In the genomic region with DNA sequence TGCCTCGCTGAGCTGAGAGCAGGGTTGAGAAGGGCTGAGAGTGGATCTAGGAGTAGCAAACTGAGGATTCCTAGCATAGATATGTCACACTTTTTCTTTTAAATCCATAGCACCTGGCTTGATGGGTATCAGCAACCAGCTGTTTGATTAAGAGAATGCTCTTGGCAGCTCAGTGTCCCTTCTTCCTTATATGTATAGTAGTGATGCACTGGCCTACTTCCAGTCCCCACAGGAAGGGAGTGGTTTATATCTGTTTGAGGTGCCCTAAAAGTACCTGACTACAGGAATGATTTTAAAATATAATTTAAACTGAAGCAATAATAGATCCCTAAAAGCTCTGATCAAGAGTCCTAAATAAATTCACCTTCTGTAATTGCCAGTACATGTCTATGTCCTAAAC, we compare ENCODE assay signal across 21 cellular contexts.
"Had no signal": no experiment of that assay in that cellular context is flagged by ENCODE, and none has a peak within 500 bp of the region (broad histone marks: within the 10 kb centered on the region; RNA-seq: fewer than 3 reads in every experiment).

No MANE protein-coding gene starts in this region.

- H3K4me1 ChIP-seq: lower lobe of right lung, tibial artery, upper lobe of left lung, uterus had no signal

- H3K4me2 ChIP-seq: neural progenitor cell had no signal

- H2AFZ ChIP-seq: neural progenitor cell had no signal

- H3K27ac Mint-ChIP-seq: memory B cell; mesothelial cell of epicardium; natural killer cell treated with Interleukin-12 subunit alpha and Interleukin-12 subunit beta and Interleukin-15 and Interleukin-18, amount 100 ng/mL, for 72 hours; neural progenitor cell; stimulated activated effector memory CD8-positive, alpha-beta T cell treated with anti-CD3 and anti-CD28 coated beads, Interleukin-12 subunit alpha, Interleukin-12 subunit beta, amount 100 ng/mL, for 72 hours; stimulated activated naive CD8-positive, alpha-beta T cell treated with anti-CD3 and anti-CD28 coated beads, Interleukin-15, Interleukin-2, amounts not matched to agents 100 ng/mL and 50 ng/mL, for 24 hours had no signal

- H3K9me3 Mint-ChIP-seq: memory B cell; mesothelial cell of epicardium; natural killer cell treated with Interleukin-12 subunit alpha and Interleukin-12 subunit beta and Interleukin-15 and Interleukin-18, amount 100 ng/mL, for 72 hours; neural progenitor cell had no signal

- H3K4me3 ChIP-seq: esophagus muscularis mucosa, gastrocnemius medialis, left ventricle myocardium inferior, lower lobe of right lung, neural progenitor cell, psoas muscle, right lobe of liver, tibial artery, upper lobe of left lung, uterus had no signal

- ATAC-seq: gastrocnemius medialis; lower lobe of right lung; psoas muscle; right lobe of liver; stimulated activated effector memory CD8-positive, alpha-beta T cell treated with anti-CD3 and anti-CD28 coated beads, Interleukin-12 subunit alpha, Interleukin-12 subunit beta, amount 100 ng/mL, for 72 hours had no signal

- H3K36me3 ChIP-seq: esophagus muscularis mucosa, gastrocnemius medialis, left ventricle myocardium inferior, lower lobe of right lung, neural progenitor cell, right lobe of liver, tibial artery, upper lobe of left lung, uterus had no signal

- H3K36me3 Mint-ChIP-seq: memory B cell; mesothelial cell of epicardium; natural killer cell treated with Interleukin-12 subunit alpha and Interleukin-12 subunit beta and Interleukin-15 and Interleukin-18, amount 100 ng/mL, for 72 hours; neural progenitor cell; stimulated activated effector memory CD8-positive, alpha-beta T cell treated with anti-CD3 and anti-CD28 coated beads, Interleukin-12 subunit alpha, Interleukin-12 subunit beta, amount 100 ng/mL, for 72 hours had no signal

- DNase-seq: effector memory CD4-positive, alpha-beta T cell; gastrocnemius medialis; islet precursor cell; left ventricle myocardium inferior; lower lobe of right lung; occipital lobe; psoas muscle; retina; right lobe of liver; stimulated activated CD4-positive, alpha-beta T cell treated with anti-CD3 and anti-CD28 coated beads, Interleukin-4, amount 100 ng/mL, for 1 hour; stimulated activated CD8-positive, alpha-beta memory T cell treated with anti-CD3 and anti-CD28 coated beads, Interleukin-4, amount 100 ng/mL, for 48 hours; tibial artery; upper lobe of left lung; uterus had no signal

- H3K4me1 Mint-ChIP-seq: stimulated activated effector memory CD8-positive, alpha-beta T cell treated with anti-CD3 and anti-CD28 coated beads, Interleukin-12 subunit alpha, Interleukin-12 subunit beta, amount 100 ng/mL, for 72 hours had no signal

- H3K4me3 Mint-ChIP-seq: memory B cell; mesothelial cell of epicardium; natural killer cell treated with Interleukin-12 subunit alpha and Interleukin-12 subunit beta and Interleukin-15 and Interleukin-18, amount 100 ng/mL, for 72 hours; neural progenitor cell; stimulated activated effector memory CD8-positive, alpha-beta T cell treated with anti-CD3 and anti-CD28 coated beads, Interleukin-12 subunit alpha, Interleukin-12 subunit beta, amount 100 ng/mL, for 72 hours; stimulated activated naive CD8-positive, alpha-beta T cell treated with anti-CD3 and anti-CD28 coated beads, Interleukin-15, Interleukin-2, amounts not matched to agents 100 ng/mL and 50 ng/mL, for 24 hours had no signal

- H3K27me3 Mint-ChIP-seq: memory B cell; natural killer cell treated with Interleukin-12 subunit alpha and Interleukin-12 subunit beta and Interleukin-15 and Interleukin-18, amount 100 ng/mL, for 72 hours; stimulated activated naive CD8-positive, alpha-beta T cell treated with anti-CD3 and anti-CD28 coated beads, Interleukin-15, Interleukin-2, amounts not matched to agents 100 ng/mL and 50 ng/mL, for 24 hours had no signal

- H3K9me3 ChIP-seq: esophagus muscularis mucosa, gastrocnemius medialis, left ventricle myocardium inferior, lower lobe of right lung, psoas muscle, right lobe of liver, tibial artery, upper lobe of left lung, uterus had no signal

- H3K27ac ChIP-seq: esophagus muscularis mucosa, gastrocnemius medialis, left ventricle myocardium inferior, lower lobe of right lung, neural progenitor cell, psoas muscle, right lobe of liver, tibial artery, upper lobe of left lung, uterus had no signal
